8 cellular contexts compared by ENCODE assay signal in the genomic region with DNA sequence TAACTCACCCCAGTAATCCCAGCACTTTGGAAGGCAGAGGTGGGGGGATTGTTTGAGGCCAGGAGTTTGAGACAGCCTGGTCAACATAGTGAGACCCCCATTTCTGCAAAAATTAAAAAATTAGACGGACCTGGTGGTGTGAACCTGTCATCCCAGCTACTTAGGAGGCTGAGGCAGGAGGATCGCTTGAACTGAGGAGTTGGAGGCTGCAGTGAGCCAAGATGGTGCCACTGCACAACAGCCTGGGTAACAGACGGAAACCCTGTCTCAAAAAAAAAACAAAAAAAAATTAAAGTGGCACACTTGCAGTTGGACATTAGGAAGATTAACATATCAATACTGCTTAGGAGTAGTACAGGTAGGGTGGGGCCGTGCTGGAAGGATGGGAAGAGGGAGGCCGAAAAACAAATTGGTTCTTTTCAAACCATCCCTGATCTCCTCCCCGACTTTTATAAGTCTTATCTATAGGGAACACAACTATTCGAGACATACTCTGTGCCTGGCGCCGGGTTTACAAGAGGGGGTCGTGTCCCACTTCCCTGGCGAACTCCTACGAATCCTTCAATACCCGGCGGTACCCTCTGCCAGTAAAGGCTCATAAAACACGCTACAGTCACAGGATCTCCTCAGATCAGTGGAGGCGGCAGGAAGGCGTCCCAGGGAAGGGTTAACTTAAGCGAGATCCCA. TPM values are rescaled to one million over a fixed set of nuclear protein-coding genes. Genes with fewer than 3 reads are reported as not detected.
DNase-seq lines count a peak whose midpoint lies in the region; ATAC-seq and TF ChIP-seq lines count a peak whose summit lies in the region.

No MANE protein-coding gene starts in this region.

- no peaks in the 10 kb centered on the region for H3K36me3 ChIP-seq in kidney epithelial cell (ENCODE audit: control insufficient read depth, insufficient read depth, low read length)
- peaks cover 9% of the 10 kb centered on the region for H3K36me3 ChIP-seq in thymus (ENCODE audit: control insufficient read depth, insufficient read depth)

- whole genome bisulfite sequencing in thymus, result 26% methylated on average over 18 of the region's 18 CpGs

- peaks cover 8% of the 10 kb centered on the region for H3K4me1 ChIP-seq in thymus (ENCODE audit: control insufficient read depth, insufficient read depth, low read length)

- TF ChIP-seq CTCF in kidney epithelial cell (IDR thresholded peaks at IDR 0.05; ENCODE audit: insufficient read depth, low read length, poor library complexity, severe bottlenecking), result no peak

- DNase-seq in activated CD4-positive, alpha-beta T cell treated with anti-CD3 and anti-CD28 coated beads, Interleukin-2, amount 10 ng/mL, durations not matched to agents 24 days and 14 days, result no peak
- no peak for DNase-seq in activated CD4-positive, alpha-beta T cell treated with anti-CD3 and anti-CD28 coated beads, Interleukin-2, amount 50 U/mL, for 48 hours
- no peak for DNase-seq in activated naive CD8-positive, alpha-beta T cell treated with anti-CD3 and anti-CD28 coated beads, Interleukin-2, amount 50 U/mL, for 24 hours
- no peak for DNase-seq in kidney epithelial cell (ENCODE audit: low read depth)
- DNase-seq in activated CD4-positive, CD25-positive, alpha-beta regulatory T cell (lab: John Stamatoyannopoulos, UW), result no peak

- no peaks in the 10 kb centered on the region for H3K9me3 Mint-ChIP-seq in activated CD4-positive, alpha-beta T cell treated with anti-CD3 and anti-CD28 coated beads, Interleukin-2, amount 10 ng/mL, durations not matched to agents 24 days and 14 days
- no peaks in the 10 kb centered on the region for H3K9me3 Mint-ChIP-seq in activated naive CD8-positive, alpha-beta T cell treated with anti-CD3 and anti-CD28 coated beads, Interleukin-2, amount 50 U/mL, for 24 hours

- no peaks in the 10 kb centered on the region for H3K9me3 ChIP-seq in thymus (ENCODE audit: control insufficient read depth)

- H3K27me3 ChIP-seq in kidney epithelial cell (ENCODE audit: control insufficient read depth, insufficient read depth, low read length), result no peaks in the 10 kb centered on the region
- no peaks in the 10 kb centered on the region for H3K27me3 ChIP-seq in thymus (ENCODE audit: control insufficient read depth, insufficient read depth)

- H3K36me3 Mint-ChIP-seq in activated CD4-positive, alpha-beta T cell treated with anti-CD3 and anti-CD28 coated beads, Interleukin-2, amount 10 ng/mL, durations not matched to agents 24 days and 14 days (ENCODE audit: low read depth), result peaks cover 18% of the 10 kb centered on the region
- H3K36me3 Mint-ChIP-seq in activated naive CD8-positive, alpha-beta T cell treated with anti-CD3 and anti-CD28 coated beads, Interleukin-2, amount 50 U/mL, for 24 hours (ENCODE audit: low read depth), result peaks cover 13% of the 10 kb centered on the region

- H3K27me3 Mint-ChIP-seq in activated CD4-positive, alpha-beta T cell treated with anti-CD3 and anti-CD28 coated beads, Interleukin-2, amount 10 ng/mL, durations not matched to agents 24 days and 14 days, result no peaks in the 10 kb centered on the region
- H3K27me3 Mint-ChIP-seq in activated naive CD8-positive, alpha-beta T cell treated with anti-CD3 and anti-CD28 coated beads, Interleukin-2, amount 50 U/mL, for 24 hours, result no peaks in the 10 kb centered on the region

- H3K4me1 Mint-ChIP-seq in activated CD4-positive, alpha-beta T cell treated with anti-CD3 and anti-CD28 coated beads, Interleukin-2, amount 10 ng/mL, durations not matched to agents 24 days and 14 days, result peaks cover 16% of the 10 kb centered on the region
- peaks cover 28% of the 10 kb centered on the region for H3K4me1 Mint-ChIP-seq in activated naive CD8-positive, alpha-beta T cell treated with anti-CD3 and anti-CD28 coated beads, Interleukin-2, amount 50 U/mL, for 24 hours

- H3K27ac Mint-ChIP-seq in activated CD4-positive, alpha-beta T cell treated with anti-CD3 and anti-CD28 coated beads, Interleukin-2, amount 10 ng/mL, durations not matched to agents 24 days and 14 days, result peak overlapping the region; percentile 96
- H3K27ac Mint-ChIP-seq in activated naive CD8-positive, alpha-beta T cell treated with anti-CD3 and anti-CD28 coated beads, Interleukin-2, amount 50 U/mL, for 24 hours, result peak overlapping the region; percentile 99

- ATAC-seq in activated naive CD8-positive, alpha-beta T cell treated with anti-CD3 and anti-CD28 coated beads, Interleukin-2, amount 50 U/mL, for 24 hours, result no peak
- ATAC-seq in GM18502 (IDR thresholded peaks at IDR 0.05; ENCODE audit: poor library complexity, unreplicated experiment) (no peak), HG02678 (IDR thresholded peaks at IDR 0.05; ENCODE audit: unreplicated experiment) (no peak)

- peak overlapping the region; percentile 84 for H3K4me3 Mint-ChIP-seq in activated CD4-positive, alpha-beta T cell treated with anti-CD3 and anti-CD28 coated beads, Interleukin-2, amount 10 ng/mL, durations not matched to agents 24 days and 14 days
- peak overlapping the region; percentile 94 for H3K4me3 Mint-ChIP-seq in activated naive CD8-positive, alpha-beta T cell treated with anti-CD3 and anti-CD28 coated beads, Interleukin-2, amount 50 U/mL, for 24 hours

- H3K4me3 ChIP-seq in kidney epithelial cell (ENCODE audit: low read depth, low read length), result peak overlapping the region; percentile 68
- H3K4me3 ChIP-seq in thymus (ENCODE audit: low read length), result peak overlapping the region; percentile 75

- peak overlapping the region; percentile 89 for H3K27ac ChIP-seq in thymus (ENCODE audit: low read depth)

- intact Hi-C loops in activated CD4-positive, alpha-beta T cell treated with anti-CD3 and anti-CD28 coated beads, Interleukin-2, amount 10 ng/mL, durations not matched to agents 24 days and 14 days (cut with micrococcal nuclease), result loop anchor here (1.0 to 2.0 kb wide), 4 partner anchors 9 to 310 kb away; a partner anchor contains a TSS

RNA-seq across cellular contexts. Expression of a gene that starts 0.6 kb away (rescaled TPM):
- total RNA-seq in activated CD4-positive, alpha-beta T cell treated with anti-CD3 and anti-CD28 coated beads, Interleukin-2, amount 10 ng/mL, durations not matched to agents 24 days and 14 days, result 68.4 and 71.5 TPM in 2 replicates
- 69.0 and 80.5 TPM in 2 replicates for total RNA-seq in kidney epithelial cell
- 25.7 TPM for polyA plus RNA-seq in thymus

RNA-seq across cellular contexts. Expression of a gene that starts 0.9 kb away (rescaled TPM):
- 16.2 and 17.0 TPM in 2 replicates for total RNA-seq in activated CD4-positive, alpha-beta T cell treated with anti-CD3 and anti-CD28 coated beads, Interleukin-2, amount 10 ng/mL, durations not matched to agents 24 days and 14 days
- 10.1 TPM in 2 replicates for total RNA-seq in kidney epithelial cell
- polyA plus RNA-seq in thymus, result 19.0 TPM

RNA-seq across cellular contexts. Expression of a gene that starts 8.2 kb away (rescaled TPM):
- total RNA-seq in activated CD4-positive, alpha-beta T cell treated with anti-CD3 and anti-CD28 coated beads, Interleukin-2, amount 10 ng/mL, durations not matched to agents 24 days and 14 days, result 3.0 and 3.5 TPM in 2 replicates
- 2.3 and 3.5 TPM in 2 replicates for total RNA-seq in kidney epithelial cell
- 2.0 TPM for polyA plus RNA-seq in thymus

RNA-seq across cellular contexts. Expression of a gene that starts 17.1 kb away (rescaled TPM):
- total RNA-seq in activated CD4-positive, alpha-beta T cell treated with anti-CD3 and anti-CD28 coated beads, Interleukin-2, amount 10 ng/mL, durations not matched to agents 24 days and 14 days, result 13.5 and 16.4 TPM in 2 replicates
- total RNA-seq in kidney epithelial cell, result 23.6 and 29.4 TPM in 2 replicates
- 14.2 TPM for polyA plus RNA-seq in thymus

RNA-seq across cellular contexts. Expression of a gene that starts 17.3 kb away (rescaled TPM):
- total RNA-seq in activated CD4-positive, alpha-beta T cell treated with anti-CD3 and anti-CD28 coated beads, Interleukin-2, amount 10 ng/mL, durations not matched to agents 24 days and 14 days, result 464 and 469 TPM in 2 replicates
- total RNA-seq in kidney epithelial cell, result 96.9 and 101 TPM in 2 replicates
- 111 TPM for polyA plus RNA-seq in thymus
